8 cellular contexts compared by ENCODE assay signal in the genomic region with DNA sequence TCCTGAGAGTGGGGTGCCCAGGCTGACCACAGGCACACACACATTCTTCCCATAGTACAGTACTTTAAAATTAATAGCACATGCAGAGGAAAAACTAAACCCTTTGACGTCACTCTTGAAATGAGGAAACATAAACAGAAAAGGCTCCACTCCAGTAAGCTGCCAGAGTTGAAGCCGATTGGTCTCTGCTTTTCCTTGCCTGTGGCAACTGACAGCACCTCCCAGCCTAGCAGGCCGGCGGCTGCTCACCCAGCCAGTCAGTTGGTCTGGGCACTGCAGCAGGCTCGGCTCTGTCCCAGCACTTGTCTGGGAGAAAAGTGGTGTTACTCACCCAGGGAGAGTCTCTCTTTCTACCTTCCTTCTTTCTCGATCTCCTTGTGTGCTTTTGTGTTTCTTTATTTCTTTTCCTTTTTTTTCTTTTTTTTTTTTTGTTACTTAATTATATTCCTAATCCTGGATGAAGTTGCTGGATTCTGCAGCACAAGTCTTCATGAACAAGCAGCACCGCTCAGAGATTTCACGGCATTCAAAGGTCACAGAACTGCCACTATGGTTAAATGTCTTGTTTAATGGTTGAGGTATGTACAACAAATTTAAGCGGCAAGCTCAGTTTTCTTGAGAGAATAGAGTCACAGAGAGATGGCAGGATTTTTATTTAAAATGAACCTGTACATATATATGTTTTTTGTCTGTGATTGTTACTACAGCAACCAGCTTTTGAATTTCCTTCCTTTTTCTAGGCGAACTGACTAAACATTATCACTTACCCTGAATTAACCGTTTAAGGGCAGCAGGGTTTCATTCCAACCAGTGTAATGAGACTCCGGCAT. TPM values are rescaled to one million over a fixed set of nuclear protein-coding genes. Genes with fewer than 3 reads are reported as not detected.
DNase-seq lines count a peak whose midpoint lies in the region; ATAC-seq, FAIRE-seq and TF ChIP-seq lines count a peak whose summit lies in the region.

PDE7B (plus strand) TSS at position 260 of the 830 bp plus-strand sequence.

- CTCF ChIA-PET in HEK293T (lab: Yijun Ruan, JAX), result no interaction called here

- TF ChIP-seq CTCF in lower lobe of right lung (IDR thresholded peaks at IDR 0.05), result no peak

- TF ChIP-seq POLR2A in GM12891 (IDR thresholded peaks at IDR 0.05; ENCODE audit: low read depth, low read length), result no peak

- H3K27ac ChIP-seq in effector memory CD4-positive, alpha-beta T cell (ENCODE audit: insufficient read depth, low read length, poor library complexity, severe bottlenecking), result no peak within 1 kb of the TSS
- peak within 1 kb of the TSS; percentile 44 for H3K27ac ChIP-seq in lower lobe of right lung

- no peak for FAIRE-seq in GM12891 (lab: Jason Lieb, UNC)

- no peaks in the 10 kb centered on the region for H3K4me1 ChIP-seq in effector memory CD4-positive, alpha-beta T cell (ENCODE audit: control insufficient read depth, insufficient read depth, low read length, poor library complexity, severe bottlenecking)
- peaks cover 16% of the 10 kb centered on the region for H3K4me1 ChIP-seq in lower lobe of right lung

- peak within 1 kb of the TSS; percentile 41 for H3K4me3 ChIP-seq in effector memory CD4-positive, alpha-beta T cell (ENCODE audit: insufficient read depth, low read depth, low read length, poor library complexity, severe bottlenecking)
- H3K4me3 ChIP-seq in lower lobe of right lung, result peak within 1 kb of the TSS; percentile 32

- intact Hi-C loops in lower lobe of right lung (cut with DNase I), result no loop called here

- peak; percentile 98 for ATAC-seq in lower lobe of right lung

- H3K36me3 ChIP-seq in effector memory CD4-positive, alpha-beta T cell (ENCODE audit: control insufficient read depth, insufficient read depth, low read length), result no peaks in the 10 kb centered on the region
- H3K36me3 ChIP-seq in lower lobe of right lung, result no peaks in the 10 kb centered on the region

- DNase-seq in GM12891 (ENCODE audit: insufficient read length, low spot score), result peak; percentile 8
- peak; percentile 87 for DNase-seq in HEK293T (ENCODE audit: extremely low spot score)
- DNase-seq in NAMALWA (ENCODE audit: low spot score), result peak; percentile 78
- DNase-seq in activated CD4-positive, alpha-beta T cell treated with anti-CD3 and anti-CD28 coated beads for 48 hours, result peak; percentile 60
- peak in 1 of 3 donors; percentile 2 for DNase-seq in effector memory CD4-positive, alpha-beta T cell
- peak; percentile 84 for DNase-seq in lower lobe of right lung
- DNase-seq in stimulated activated CD4-positive, alpha-beta T cell treated with anti-CD3 and anti-CD28 coated beads, Interleukin-4, amount 100 ng/mL, for 48 hours (ENCODE audit: low read depth in 2 of 2), result peak; percentile 11 to 18
- no peak for DNase-seq in NCI-H1092 treated with DMSO at 0.1 percent for 48 hours (lab: John Stamatoyannopoulos, UW)

- H3K27me3 ChIP-seq in effector memory CD4-positive, alpha-beta T cell (replicated peaks; ENCODE audit: control insufficient read depth, insufficient read depth, low read length, poor library complexity, severe bottlenecking), result no peaks in the 10 kb centered on the region
- no peaks in the 10 kb centered on the region for H3K27me3 ChIP-seq in lower lobe of right lung (ENCODE audit: low read depth)

- H3K9me3 ChIP-seq in effector memory CD4-positive, alpha-beta T cell (ENCODE audit: control insufficient read depth, low read length), result no peaks in the 10 kb centered on the region
- no peaks in the 10 kb centered on the region for H3K9me3 ChIP-seq in lower lobe of right lung

- POLR2A ChIA-PET in HEK293T (lab: Yijun Ruan, JAX), result no interaction called here

TF ChIP-seq in GM12891, 5 proteins besides CTCF, POLR2A, EP300 and RAD21:
- no peak for TF ChIP-seq TAF1 (IDR thresholded peaks at IDR 0.05; ENCODE audit: low read depth, low read length)
- no peak for TF ChIP-seq POU2F2 (IDR thresholded peaks at IDR 0.05; ENCODE audit: low read depth, low read length)
- TF ChIP-seq SPI1 (IDR thresholded peaks at IDR 0.05; ENCODE audit: low read depth, low read length), result no peak
- no peak for TF ChIP-seq POLR2AphosphoS5 (IDR thresholded peaks at IDR 0.05; ENCODE audit: low read depth, low read length)

TF ChIP-seq in HEK293T, 16 proteins besides CTCF, POLR2A, EP300 and RAD21:
- TF ChIP-seq FOXK2 (IDR thresholded peaks at IDR 0.05) (no peak), PKNOX1 (IDR thresholded peaks at IDR 0.05) (peak; percentile 67), NFRKB (IDR thresholded peaks at IDR 0.05) (no peak), LEF1 (IDR thresholded peaks at IDR 0.05; ENCODE audit: borderline replicate concordance) (no peak), ZNF384 (IDR thresholded peaks at IDR 0.05) (no peak), L3MBTL2 (conservative IDR thresholded peaks at IDR 0.05) (0 out of 2 replicates have a peak, but pooled peaks have one; percentile 21), ARNT (IDR thresholded peaks at IDR 0.05) (no peak)
TF ChIP-seq in HEK293T: peak in this region for 2.

RNA-seq across cellular contexts. Expression of gene PDE7B, which starts in this region (rescaled TPM):
- 0.05 TPM for polyA plus RNA-seq in GM12891 (2012; ENCODE audit: low read depth, missing spikeins)
- total RNA-seq in lower lobe of right lung, result 2.2 TPM
